Comparison of ENCODE assay signal across 1 cellular context in genomic region chr1:52842643-52843310, GRCh38.
A peak's percentile ranks its signal among the peaks of the same experiment; 100 is the strongest.
TF ChIP-seq lines count a peak whose summit lies in the region.

TSS of gene ZYG11A (plus strand) at chr1:52842760. CDS start at chr1:52842884, 124 bp downstream.

TF ChIP-seq in K562, 482 proteins besides CTCF, POLR2A, EP300 and RAD21 (continued from another document):
- TF ChIP-seq FOXP4 (CRISPR knock-in tag; IDR thresholded peaks at IDR 0.05; ENCODE audit: borderline replicate concordance) (peak; percentile 91; the same call in 1 of the 2 replicates), NR2F6 (CRISPR knock-in tag; IDR thresholded peaks at IDR 0.05) (no peak), CREBBP (IDR thresholded peaks at IDR 0.05; ENCODE audit: low read depth, low read length) (no peak), EHMT2 (IDR thresholded peaks at IDR 0.05) (no peak)
